ENCODE assay signal across 10 cellular contexts in the genomic region with DNA sequence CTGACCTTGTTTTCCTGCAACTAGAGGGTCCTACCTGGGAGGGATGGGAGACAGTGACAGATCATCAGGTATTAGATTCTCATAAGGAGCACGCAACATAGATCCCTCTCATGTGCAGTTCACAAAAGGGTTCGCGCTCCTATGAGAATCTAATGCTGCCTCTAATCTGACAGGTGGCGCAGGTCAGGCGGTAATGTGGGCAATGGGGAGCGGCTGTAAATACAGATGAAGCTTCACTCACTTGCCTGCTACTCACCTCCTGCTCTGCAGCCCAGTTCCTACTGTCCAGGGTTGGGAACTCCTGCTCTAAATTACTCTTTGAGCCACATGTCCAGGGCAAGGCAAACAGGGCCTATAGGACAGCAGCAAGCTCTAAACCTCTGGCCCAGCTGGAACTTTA. TPM values are rescaled to one million over a fixed set of nuclear protein-coding genes. Genes with fewer than 3 reads are reported as not detected.
"Had no signal": no experiment of that assay in that cellular context is flagged by ENCODE, and none has a peak within 500 bp of the region (broad histone marks: within the 10 kb centered on the region; RNA-seq: fewer than 3 reads in every experiment).

No MANE protein-coding gene starts in this region.

- H3K4me1 Mint-ChIP-seq: IgD-negative memory B cell had no signal

- H3K9me3 Mint-ChIP-seq: IgD-negative memory B cell had no signal

- H3K27ac Mint-ChIP-seq: IgD-negative memory B cell had no signal

- H3K27ac ChIP-seq: HL-60, KMS-11 had no signal

- DNase-seq: IMR-90, KBM-7, KG1 had no signal

- H3K4me3 ChIP-seq: K562 had no signal

- H3K4me3 Mint-ChIP-seq: IgD-negative memory B cell had no signal

- H3K27me3 Mint-ChIP-seq: IgD-negative memory B cell had no signal

- H3K36me3 Mint-ChIP-seq: IgD-negative memory B cell had no signal

RNA-seq across cellular contexts. Expression of a gene that starts 46.2 kb away (rescaled TPM):
- total RNA-seq: HepG2, HT-29, HT1080 had no signal
